Comparison of ENCODE assay signal across 16 cellular contexts in genomic region chr3:182450942-182451607, GRCh38.
DNase-seq lines count a peak whose midpoint lies in the region; TF ChIP-seq lines count a peak whose summit lies in the region.
"Had no signal": no experiment of that assay in that cellular context is flagged by ENCODE, and none has a peak within 500 bp of the region (broad histone marks: within the 10 kb centered on the region; RNA-seq: fewer than 3 reads in every experiment).

No MANE protein-coding gene starts in this region.

- peak; percentile 58 for DNase-seq in DMS53 (lab: John Stamatoyannopoulos, UW)
- DNase-seq in NCI-H69 (lab: John Stamatoyannopoulos, UW), result peak; percentile 60
- no peak for DNase-seq in nephron progenitor cell
- DNase-seq in NCI-H187 treated with DMSO at 0.1 percent for 48 hours (lab: John Stamatoyannopoulos, UW), result no peak
- no peak for DNase-seq in NCI-H2171 (lab: John Stamatoyannopoulos, UW)
- DNase-seq in OCI-M2 (lab: John Stamatoyannopoulos, UW; ENCODE audit: unreplicated experiment), result no peak
- DNase-seq in NCI-H2081 (lab: John Stamatoyannopoulos, UW), result no peak
- DNase-seq: Karpas-422, NCI-H2081 treated with DMSO at 0.1 percent for 48 hours, NCI-H226, NCI-H526, SIG-M5, T-helper 17 cell had no signal

- H3K4me3 Mint-ChIP-seq in nephron progenitor cell, result no peak overlapping the region
- H3K4me3 Mint-ChIP-seq: T-helper 17 cell had no signal

- peaks cover 15% of the 10 kb centered on the region for H3K4me1 ChIP-seq in ectodermal cell (ENCODE audit: control insufficient read depth, insufficient read depth, low read length)
- H3K4me1 ChIP-seq: BLaER1 treated with 17β-estradiol and CSF1 and Interleukin-3, amounts not matched to agents 10 nM and 100 nM had no signal

- no peaks in the 10 kb centered on the region for H3K27me3 ChIP-seq in ectodermal cell (ENCODE audit: control insufficient read depth, insufficient read depth, low read length, poor library complexity, severe bottlenecking)
- H3K27me3 ChIP-seq: BLaER1 treated with 17β-estradiol and CSF1 and Interleukin-3, amounts not matched to agents 10 nM and 100 nM had no signal

- H3K9me3 Mint-ChIP-seq in nephron progenitor cell, result peaks cover 14% of the 10 kb centered on the region

- WGBS in ectodermal cell, 2 experiments, result 63 to 73% methylated on average over 6 of the region's 6 CpGs

- TF ChIP-seq CTCF in nephron progenitor cell (IDR thresholded peaks at IDR 0.05), result no peak

- no peaks in the 10 kb centered on the region for H3K36me3 ChIP-seq in ectodermal cell (ENCODE audit: control insufficient read depth, insufficient read depth, low read length)
- H3K36me3 ChIP-seq: BLaER1 treated with 17β-estradiol and CSF1 and Interleukin-3, amounts not matched to agents 10 nM and 100 nM had no signal

- peaks cover 22% of the 10 kb centered on the region for H3K4me1 Mint-ChIP-seq in nephron progenitor cell
- H3K4me1 Mint-ChIP-seq: T-helper 17 cell had no signal

- H3K27ac ChIP-seq in ectodermal cell (ENCODE audit: insufficient read depth, low read depth, low read length, poor library complexity, severe bottlenecking), result peak overlapping the region; percentile 76
- H3K27ac ChIP-seq: BLaER1 treated with 17β-estradiol and CSF1 and Interleukin-3, amounts not matched to agents 10 nM and 100 nM had no signal

- no peak overlapping the region for H3K4me3 ChIP-seq in ectodermal cell (ENCODE audit: insufficient read depth, low read depth, low read length)
- H3K4me3 ChIP-seq: BLaER1 treated with 17β-estradiol and CSF1 and Interleukin-3, amounts not matched to agents 10 nM and 100 nM; GM12878 had no signal

- peak overlapping the region; percentile 46 for H3K27ac Mint-ChIP-seq in nephron progenitor cell
- H3K27ac Mint-ChIP-seq: T-helper 17 cell had no signal

- no peaks in the 10 kb centered on the region for H3K27me3 Mint-ChIP-seq in nephron progenitor cell (ENCODE audit: low read depth, poor library complexity)

- peaks cover 4% of the 10 kb centered on the region for H3K36me3 Mint-ChIP-seq in nephron progenitor cell (ENCODE audit: low read depth)

- no peaks in the 10 kb centered on the region for H3K9me3 ChIP-seq in ectodermal cell (ENCODE audit: control insufficient read depth, low read length)

Comparison
In these comparisons a context has a peak if more than half of its experiments do, and no peak if none do; other contexts are left out.
1. DNase-seq: peak in DMS53 (single experiment) and NCI-H69 (single experiment); none in nephron progenitor cell (single experiment), NCI-H187 treated with DMSO at 0.1 percent for 48 hours (single experiment), NCI-H2171 (single experiment), OCI-M2 (single experiment) and NCI-H2081 (0 of 2).